13 cellular contexts compared by ENCODE assay signal in genomic region chr19:18559685-18560084, GRCh38. TPM values are rescaled to one million over a fixed set of nuclear protein-coding genes. Genes with fewer than 3 reads are reported as not detected.
DNase-seq lines count a peak whose midpoint lies in the region; TF ChIP-seq lines count a peak whose summit lies in the region.
"Had no signal": no experiment of that assay in that cellular context is flagged by ENCODE, and none has a peak within 500 bp of the region (broad histone marks: within the 10 kb centered on the region; RNA-seq: fewer than 3 reads in every experiment).

No MANE protein-coding gene starts in this region.

- BruUV-seq in MCF 10A (replicated peaks; lab: Mats Ljungman, UMichigan) = no TSS peak
- no TSS peak for BruUV-seq in mammary epithelial cell (replicated peaks; lab: Mats Ljungman, UMichigan)

- H2AFZ ChIP-seq in mammary epithelial cell (ENCODE audit: low read depth, low read length) (no peak overlapping the region), osteoblast (ENCODE audit: low read length) (no peak overlapping the region)

- H3K36me3 Mint-ChIP-seq in MCF 10A (ENCODE audit: insufficient read depth, unreplicated experiment) = peaks cover 51% of the 10 kb centered on the region
- peaks cover 41% of the 10 kb centered on the region for H3K36me3 Mint-ChIP-seq in activated CD4-positive, alpha-beta memory T cell treated with anti-CD3 and anti-CD28 coated beads, Interleukin-2, amount 10 ng/mL, durations not matched to agents 7 days and 5 days (ENCODE audit: low read depth)

- H3K36me3 ChIP-seq in mammary epithelial cell (ENCODE audit: insufficient read depth, low read length) = peaks cover 3% of the 10 kb centered on the region
- H3K36me3 ChIP-seq in liver (ENCODE audit: control insufficient read depth in 4 of 4, insufficient read depth in 3 of 4, low read depth in 1 of 4, low read length in 3 of 4) = peaks cover 0 to 12% (median 3%) of the 10 kb centered on the region in 4 donors
- H3K36me3 ChIP-seq in tibial artery = peaks cover 11 to 26% (median 15%) of the 10 kb centered on the region in 3 donors
- H3K36me3 ChIP-seq in osteoblast (ENCODE audit: insufficient read depth, low read length) = peaks cover 16% of the 10 kb centered on the region

- H3K4me1 ChIP-seq in mammary epithelial cell (ENCODE audit: insufficient read depth, low read length) (no peaks in the 10 kb centered on the region), liver (ENCODE audit: control insufficient read depth in 4 of 4, insufficient read depth in 4 of 4, low read length in 3 of 4) (peaks cover 2 to 13% (median 7%) of the 10 kb centered on the region in 4 donors), tibial artery (peaks cover 0 to 52% (median 29%) of the 10 kb centered on the region in 4 donors), osteoblast (ENCODE audit: insufficient read depth, low read length) (peaks cover 24% of the 10 kb centered on the region)

- no peak overlapping the region for H3K9ac ChIP-seq in mammary epithelial cell (ENCODE audit: insufficient read depth, low read length)
- H3K9ac ChIP-seq in liver (ENCODE audit: low read depth in 1 of 2, low read length in 2 of 2) = no peak overlapping the region

- H3K27ac ChIP-seq in mammary epithelial cell (ENCODE audit: insufficient read depth, low read depth, low read length) (no peak overlapping the region), liver (ENCODE audit: low read depth in 1 of 2, low read length in 2 of 2) (peak overlapping the region; percentile 13 to 45), tibial artery (peak overlapping the region; percentile 76 to 96), osteoblast (ENCODE audit: low read depth, low read length) (no peak overlapping the region)
- H3K27ac ChIP-seq: foreskin keratinocyte, thyroid gland had no signal

- POLR2A ChIA-PET in MCF 10A (lab: Yijun Ruan, JAX) = interaction anchor here (0.6 to 6.1 kb wide), 7 partner anchors 11 to 360 kb away, joined by 3 to 106 read pairs (median 4); partner anchors contain the start of genes COPE, DDX49, ELL and FKBP8
- POLR2A ChIA-PET in activated CD4-positive, alpha-beta memory T cell treated with anti-CD3 and anti-CD28 coated beads, Interleukin-2, amount 10 ng/mL, durations not matched to agents 7 days and 5 days (lab: Charles Lee) = interaction anchor here (0.8 to 6.0 kb wide), 4 partner anchors 11 to 63 kb away, joined by 3 to 137 read pairs (median 47); partner anchors contain the start of genes ELL, REX1BD and UBA52

- H4K20me1 ChIP-seq in mammary epithelial cell (ENCODE audit: insufficient read depth, low read length) (no peaks in the 10 kb centered on the region), osteoblast (ENCODE audit: insufficient read depth, low read length) (peaks cover 4% of the 10 kb centered on the region)

- in situ Hi-C loops in mammary epithelial cell (cut with MboI; ENCODE audit: low sequenced_read_pairs in 2 of 2) = no loop called here

- dilution Hi-C loops in mammary epithelial cell (cut with HindIII; ENCODE audit: low sequenced_read_pairs) = loop anchor here (10.0 kb wide), 1 partner anchor 255 kb away; no protein-coding TSS in a partner anchor

- peaks cover 11% of the 10 kb centered on the region for H3K4me1 Mint-ChIP-seq in MCF 10A (ENCODE audit: insufficient read depth, unreplicated experiment)
- peaks cover 22% of the 10 kb centered on the region for H3K4me1 Mint-ChIP-seq in activated CD4-positive, alpha-beta memory T cell treated with anti-CD3 and anti-CD28 coated beads, Interleukin-2, amount 10 ng/mL, durations not matched to agents 7 days and 5 days

- H3K9me3 ChIP-seq in mammary epithelial cell (replicated peaks; ENCODE audit: insufficient read depth, low read length) (no peaks in the 10 kb centered on the region), liver (ENCODE audit: control insufficient read depth in 4 of 4, low read length in 3 of 4) (no peaks in the 10 kb centered on the region), tibial artery (no peaks in the 10 kb centered on the region), osteoblast (ENCODE audit: low read depth, low read length) (no peaks in the 10 kb centered on the region)
- H3K9me3 ChIP-seq: thyroid gland had no signal

- TF ChIP-seq CTCF in MCF 10A (IDR thresholded peaks at IDR 0.05; ENCODE audit: unreplicated experiment) (no peak), mammary epithelial cell (conservative IDR thresholded peaks at IDR 0.05 in 1 of 2, IDR thresholded peaks at IDR 0.05 in 1 of 2; ENCODE audit: extremely low read depth in 1 of 2, insufficient read depth in 1 of 2, low read depth in 1 of 2, low read length in 2 of 2) (no peak), liver (IDR thresholded peaks at IDR 0.05; ENCODE audit: low read depth, low read length, missing input control) (no peak), tibial artery (IDR thresholded peaks at IDR 0.05) (no peak), osteoblast (IDR thresholded peaks at IDR 0.05; ENCODE audit: extremely low read depth, low read depth, low read length) (no peak)

- no peaks in the 10 kb centered on the region for H3K27me3 ChIP-seq in mammary epithelial cell (ENCODE audit: insufficient read depth, low read length)
- no peaks in the 10 kb centered on the region for H3K27me3 ChIP-seq in liver (ENCODE audit: control insufficient read depth in 4 of 4, insufficient read depth in 4 of 4, low read length in 3 of 4)
- H3K27me3 ChIP-seq in tibial artery = no peaks in the 10 kb centered on the region
- H3K27me3 ChIP-seq in osteoblast (ENCODE audit: insufficient read depth, low read length) = no peaks in the 10 kb centered on the region
- H3K27me3 ChIP-seq: foreskin keratinocyte, thyroid gland had no signal

- H3K4me3 ChIP-seq in mammary epithelial cell (replicated peaks in 1 of 3; ENCODE audit: insufficient read depth in 1 of 3, low read depth in 2 of 3, low read length in 3 of 3) (no peak overlapping the region), liver (ENCODE audit: low read depth in 1 of 3, low read length in 3 of 3) (no peak overlapping the region), tibial artery (no peak overlapping the region), osteoblast (ENCODE audit: insufficient read depth, low read length) (no peak overlapping the region)
- H3K4me3 ChIP-seq: thyroid gland had no signal

- TF ChIP-seq RAD21 in liver (IDR thresholded peaks at IDR 0.05) = no peak

- intact Hi-C loops in MCF 10A (cut with micrococcal nuclease) (no loop called here), mammary epithelial cell (cut with micrococcal nuclease) (no loop called here), tibial artery (cut with DNase I; ENCODE audit: low total_unique reads) (no loop called here)

- H3K4me2 ChIP-seq in mammary epithelial cell (ENCODE audit: insufficient read depth, low read depth, low read length) (no peak overlapping the region), osteoblast (ENCODE audit: insufficient read depth, low read length) (no peak overlapping the region)

- no peaks in the 10 kb centered on the region for H3K27me3 Mint-ChIP-seq in MCF 10A (ENCODE audit: insufficient read depth, unreplicated experiment)
- no peaks in the 10 kb centered on the region for H3K27me3 Mint-ChIP-seq in activated CD4-positive, alpha-beta memory T cell treated with anti-CD3 and anti-CD28 coated beads, Interleukin-2, amount 10 ng/mL, durations not matched to agents 7 days and 5 days

- H3K27ac Mint-ChIP-seq in MCF 10A (ENCODE audit: low read depth, unreplicated experiment) = no peak overlapping the region
- peak overlapping the region; percentile 86 for H3K27ac Mint-ChIP-seq in activated CD4-positive, alpha-beta memory T cell treated with anti-CD3 and anti-CD28 coated beads, Interleukin-2, amount 10 ng/mL, durations not matched to agents 7 days and 5 days

- peaks cover 37% of the 10 kb centered on the region for H3K79me2 ChIP-seq in mammary epithelial cell (ENCODE audit: insufficient read depth, low read length)
- peaks cover 45% of the 10 kb centered on the region for H3K79me2 ChIP-seq in osteoblast (ENCODE audit: insufficient read depth, low read length)

- peak overlapping the region; percentile 74 for H3K4me3 Mint-ChIP-seq in MCF 10A (ENCODE audit: unreplicated experiment)
- peak overlapping the region; percentile 95 for H3K4me3 Mint-ChIP-seq in activated CD4-positive, alpha-beta memory T cell treated with anti-CD3 and anti-CD28 coated beads, Interleukin-2, amount 10 ng/mL, durations not matched to agents 7 days and 5 days

- CTCF ChIA-PET in MCF 10A (lab: Yijun Ruan, JAX) (interaction anchor here (1.0 kb wide), 1 partner anchor 307 kb away, joined by 3 read pairs; no protein-coding TSS in a partner anchor), mammary epithelial cell (lab: Charles Lee; ENCODE audit: low non-redundant PET) (interaction anchor here (0.7 kb wide), 1 partner anchor 16 kb away, joined by 4 read pairs; the partner anchor contains the start of gene FKBP8)
- CTCF ChIA-PET in activated CD4-positive, alpha-beta memory T cell treated with anti-CD3 and anti-CD28 coated beads, Interleukin-2, amount 10 ng/mL, durations not matched to agents 7 days and 5 days (lab: Charles Lee) = interaction anchor here (1.0 to 3.2 kb wide), 2 partner anchors 11 to 29 kb away, joined by 7 to 18 read pairs; partner anchors contain the start of genes REX1BD and UBA52

- DNase-seq in MCF 10A (ENCODE audit: unreplicated experiment) (no peak), mammary epithelial cell (no peak), tibial artery (no peak), midbrain (lab: John Stamatoyannopoulos, UW) (no peak), NCI-H2196 treated with DMSO at 0.1 percent for 48 hours (lab: John Stamatoyannopoulos, UW; ENCODE audit: unreplicated experiment) (no peak), osteoblast (ENCODE audit: insufficient read length, low spot score, missing footprints) (no peak)
- no peak for DNase-seq in activated CD4-positive, alpha-beta memory T cell treated with anti-CD3 and anti-CD28 coated beads, Interleukin-2, amount 10 ng/mL, durations not matched to agents 7 days and 5 days
- DNase-seq: C1 segment of cervical spinal cord; foreskin keratinocyte; NCI-H187; NK-92 treated with Interleukin-12 subunit alpha and Interleukin-12 subunit beta, amount 100 ng/mL, for 24 hours; thyroid gland had no signal

- 42% methylated on average over 2 of the region's 5 CpGs for WGBS in mammary epithelial cell (ENCODE audit: low coverage, missing lambda C conversion rate)
- 67% methylated on average over 5 of the region's 5 CpGs for WGBS in liver

- H3K9me3 Mint-ChIP-seq in MCF 10A (ENCODE audit: unreplicated experiment) = no peaks in the 10 kb centered on the region
- H3K9me3 Mint-ChIP-seq in activated CD4-positive, alpha-beta memory T cell treated with anti-CD3 and anti-CD28 coated beads, Interleukin-2, amount 10 ng/mL, durations not matched to agents 7 days and 5 days = no peaks in the 10 kb centered on the region

RNA-seq across cellular contexts. Expression of gene KXD1, which starts 2.0 kb away (rescaled TPM):
- total RNA-seq in MCF 10A (2022) (120 and 126 TPM in 2 replicates), mammary epithelial cell (10 to 100 TPM; 83.9 to 98.2 TPM), liver (10 to 100 TPM; 31.8 to 47.0 TPM), osteoblast (92.8 and 104 TPM in 2 replicates)
- polyA plus RNA-seq in mammary epithelial cell (159 TPM), liver (10 to 100 TPM; 39.9 to 53.6 TPM)
- 97.3 TPM for polyA minus RNA-seq in mammary epithelial cell
- 10 to 100 TPM; 93.0 to 99.1 TPM for total RNA-seq in activated CD4-positive, alpha-beta memory T cell treated with anti-CD3 and anti-CD28 coated beads, Interleukin-2, amount 10 ng/mL, durations not matched to agents 7 days and 5 days

RNA-seq across cellular contexts. Expression of gene UBA52, which starts 12.0 kb away (rescaled TPM):
- total RNA-seq in MCF 10A (2022) = 1,330 and 1,392 TPM in 2 replicates
- total RNA-seq in mammary epithelial cell = 1,000 to 10,000 TPM in 1 of 2 donors, 100 to 1,000 TPM in 1; 698 to 1,133 TPM
- polyA plus RNA-seq in mammary epithelial cell = 2,157 TPM
- polyA minus RNA-seq in mammary epithelial cell = 1,457 TPM
- 1,000 to 10,000 TPM; 1,374 to 1,409 TPM for total RNA-seq in activated CD4-positive, alpha-beta memory T cell treated with anti-CD3 and anti-CD28 coated beads, Interleukin-2, amount 10 ng/mL, durations not matched to agents 7 days and 5 days
- 100 to 1,000 TPM; 324 to 585 TPM for total RNA-seq in liver
- 100 to 1,000 TPM; 382 to 647 TPM for polyA plus RNA-seq in liver
- total RNA-seq in osteoblast = 554 and 556 TPM in 2 replicates

RNA-seq across cellular contexts. Expression of gene FKBP8, which starts 16.3 kb away (rescaled TPM):
- total RNA-seq in MCF 10A (2022) (142 and 154 TPM in 2 replicates), mammary epithelial cell (100 to 1,000 TPM; 201 to 213 TPM), liver (100 to 1,000 TPM in 1 of 2 donors, 10 to 100 TPM in 1; 75.8 to 225 TPM), osteoblast (253 and 288 TPM in 2 replicates)
- polyA plus RNA-seq in mammary epithelial cell (165 TPM), liver (100 to 1,000 TPM in 1 of 2 donors, 10 to 100 TPM in 1; 59.1 to 126 TPM)
- 75.5 TPM for polyA minus RNA-seq in mammary epithelial cell
- 100 to 1,000 TPM; 263 TPM for total RNA-seq in activated CD4-positive, alpha-beta memory T cell treated with anti-CD3 and anti-CD28 coated beads, Interleukin-2, amount 10 ng/mL, durations not matched to agents 7 days and 5 days

RNA-seq across cellular contexts. Expression of gene REX1BD, which starts 28.9 kb away (rescaled TPM):
- total RNA-seq in MCF 10A (2022) = 29.6 and 49.3 TPM in 2 replicates
- total RNA-seq in mammary epithelial cell = 10 to 100 TPM; 30.0 to 59.0 TPM
- polyA plus RNA-seq in mammary epithelial cell = 49.0 TPM
- 4.3 TPM for polyA minus RNA-seq in mammary epithelial cell
- total RNA-seq in activated CD4-positive, alpha-beta memory T cell treated with anti-CD3 and anti-CD28 coated beads, Interleukin-2, amount 10 ng/mL, durations not matched to agents 7 days and 5 days = 10 to 100 TPM; 81.2 to 83.3 TPM
- 10 to 100 TPM; 25.9 to 44.0 TPM for total RNA-seq in liver
- polyA plus RNA-seq in liver = 10 to 100 TPM; 58.7 to 71.9 TPM
- 27.7 and 29.7 TPM in 2 replicates for total RNA-seq in osteoblast

RNA-seq across cellular contexts. Expression of gene ELL, which starts 37.8 kb away (rescaled TPM):
- total RNA-seq in MCF 10A (2022) = 20.8 and 22.4 TPM in 2 replicates
- total RNA-seq in mammary epithelial cell = 10 to 100 TPM; 17.3 to 27.7 TPM
- 9.5 TPM for polyA plus RNA-seq in mammary epithelial cell
- 10.9 TPM for polyA minus RNA-seq in mammary epithelial cell
- 10 to 100 TPM; 26.2 to 26.3 TPM for total RNA-seq in activated CD4-positive, alpha-beta memory T cell treated with anti-CD3 and anti-CD28 coated beads, Interleukin-2, amount 10 ng/mL, durations not matched to agents 7 days and 5 days
- 10 to 100 TPM in 1 of 2 donors, 1 to 10 TPM in 1; 7.6 to 10.5 TPM for total RNA-seq in liver
- 1 to 10 TPM; 4.5 to 5.6 TPM for polyA plus RNA-seq in liver
- total RNA-seq in osteoblast = 17.1 and 18.5 TPM in 2 replicates

Comparison
In these comparisons a context has a peak if more than half of its experiments do, and no peak if none do; other contexts are left out.
1. H3K27ac ChIP-seq: peak in liver (2 of 2) and tibial artery (2 of 2); none in mammary epithelial cell (single experiment) and osteoblast (single experiment).